8 cellular contexts compared by ENCODE assay signal in the genomic region with DNA sequence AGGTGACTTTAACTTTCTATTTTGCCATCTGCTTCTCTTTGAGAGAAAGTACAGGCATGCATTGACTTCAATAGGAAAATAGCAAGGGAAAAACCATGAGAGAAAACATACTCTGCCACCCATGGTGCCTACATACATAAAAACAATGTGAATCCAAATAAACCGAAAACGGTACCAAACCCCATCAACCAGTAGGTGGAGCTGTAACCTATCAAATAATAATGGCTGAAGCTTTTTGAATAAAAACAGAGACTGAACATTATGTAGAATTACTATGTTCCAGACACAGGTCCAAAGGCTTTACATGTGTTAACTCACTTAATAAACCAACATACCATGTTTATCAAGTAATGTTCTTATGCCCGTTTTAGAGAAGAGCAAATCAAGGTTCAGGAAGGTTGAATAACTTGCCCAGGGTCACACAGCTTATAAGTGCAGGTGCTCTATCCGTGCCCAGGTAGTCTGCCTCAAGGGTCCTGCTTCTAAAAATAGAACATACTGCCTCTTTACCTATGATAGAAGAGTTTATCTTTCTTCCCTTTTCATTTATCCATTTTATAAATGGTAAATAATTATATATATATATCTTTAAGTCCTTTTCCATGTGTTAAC.
DNase-seq lines count a peak whose midpoint lies in the region; ATAC-seq and TF ChIP-seq lines count a peak whose summit lies in the region.

No MANE protein-coding gene starts in this region.

- peaks cover 0 to 9% (median 0%) of the 10 kb centered on the region in 11 donors for H3K9me3 Mint-ChIP-seq in naive thymus-derived CD4-positive, alpha-beta T cell

- no peaks in the 10 kb centered on the region for H3K27me3 ChIP-seq in lung (ENCODE audit: control insufficient read depth, insufficient read depth)
- no peaks in the 10 kb centered on the region for H3K27me3 ChIP-seq in naive thymus-derived CD4-positive, alpha-beta T cell (ENCODE audit: control insufficient read depth in 2 of 2, insufficient read depth in 2 of 2, low read length in 2 of 2)

- TF ChIP-seq CTCF in AG09319 (IDR thresholded peaks at IDR 0.05; ENCODE audit: low read depth, low read length) (peak; percentile 77), lung (IDR thresholded peaks at IDR 0.05; ENCODE audit: control extremely low read depth, extremely low read depth) (peak; percentile 33)

- no peak overlapping the region for H3K4me3 ChIP-seq in lung
- H3K4me3 ChIP-seq in naive thymus-derived CD4-positive, alpha-beta T cell (ENCODE audit: low read length), result no peak overlapping the region

- no peaks in the 10 kb centered on the region for H3K36me3 ChIP-seq in lung (ENCODE audit: control insufficient read depth in 2 of 2, insufficient read depth in 2 of 2, low read length in 2 of 2)
- H3K36me3 ChIP-seq in naive thymus-derived CD4-positive, alpha-beta T cell (ENCODE audit: control insufficient read depth in 2 of 3, insufficient read depth in 3 of 3, low read length in 3 of 3), result no peaks in the 10 kb centered on the region

- no peaks in the 10 kb centered on the region for H3K4me1 ChIP-seq in lung (ENCODE audit: control insufficient read depth in 2 of 2, insufficient read depth in 2 of 2, low read length in 2 of 2)
- no peaks in the 10 kb centered on the region for H3K4me1 ChIP-seq in naive thymus-derived CD4-positive, alpha-beta T cell (ENCODE audit: control insufficient read depth in 2 of 2, insufficient read depth in 2 of 2, low read length in 2 of 2)

- H3K4me3 Mint-ChIP-seq in naive thymus-derived CD4-positive, alpha-beta T cell, result no peak overlapping the region

- no peak overlapping the region for H3K27ac ChIP-seq in lung (ENCODE audit: low read depth in 1 of 2, low read length in 1 of 2)
- H3K27ac ChIP-seq in naive thymus-derived CD4-positive, alpha-beta T cell (ENCODE audit: low read depth, low read length), result no peak overlapping the region

- no peaks in the 10 kb centered on the region for H3K4me1 Mint-ChIP-seq in naive thymus-derived CD4-positive, alpha-beta T cell

- intact Hi-C loops in naive thymus-derived CD4-positive, alpha-beta T cell (cut with micrococcal nuclease), result no loop called here

- 33 to 40% methylated on average over 4 of the region's 4 CpGs for WGBS in lung, 2 donors

- no peaks in the 10 kb centered on the region for H3K9me3 ChIP-seq in lung (ENCODE audit: control insufficient read depth in 2 of 2, insufficient read depth in 1 of 2, low read length in 1 of 2)
- no peaks in the 10 kb centered on the region for H3K9me3 ChIP-seq in naive thymus-derived CD4-positive, alpha-beta T cell (ENCODE audit: control insufficient read depth in 2 of 3, low read length in 3 of 3)

- POLR2A ChIA-PET in naive thymus-derived CD4-positive, alpha-beta T cell (lab: Charles Lee), result no interaction called here

- peak; percentile 15 for DNase-seq in AG09319 (ENCODE audit: extremely low read depth, low read depth)
- peak; percentile 84 for DNase-seq in NCI-H748 (lab: John Stamatoyannopoulos, UW; ENCODE audit: unreplicated experiment)
- DNase-seq in cerebellum (ENCODE audit: low spot score), result peak; percentile 39
- DNase-seq in lung (ENCODE audit: low spot score), result no peak
- no peak for DNase-seq in naive thymus-derived CD4-positive, alpha-beta T cell

- no peaks in the 10 kb centered on the region for H3K27me3 Mint-ChIP-seq in naive thymus-derived CD4-positive, alpha-beta T cell

- peak; percentile 61 for ATAC-seq in GM18498 (IDR thresholded peaks at IDR 0.05; ENCODE audit: unreplicated experiment)
- ATAC-seq in HG03439 (IDR thresholded peaks at IDR 0.05; ENCODE audit: unreplicated experiment), result peak; percentile 55
- ATAC-seq in lung (ENCODE audit: insufficient read depth, low FRiP score), result no peak
- no peak for ATAC-seq in GM19324 (IDR thresholded peaks at IDR 0.05; ENCODE audit: low FRiP score, unreplicated experiment)
- no peak for ATAC-seq in naive thymus-derived CD4-positive, alpha-beta T cell

- H3K36me3 Mint-ChIP-seq in naive thymus-derived CD4-positive, alpha-beta T cell, result no peaks in the 10 kb centered on the region

- CTCF ChIA-PET in naive thymus-derived CD4-positive, alpha-beta T cell (lab: Charles Lee), result interaction anchor here (1.3 kb wide), 2 partner anchors 11 to 80 kb away, joined by 3 to 4 read pairs; no protein-coding TSS in a partner anchor

- H3K27ac Mint-ChIP-seq in naive thymus-derived CD4-positive, alpha-beta T cell, result no peak overlapping the region

Comparison
In these comparisons a context has a peak if more than half of its experiments do, and no peak if none do; other contexts are left out.
1. DNase-seq: peak in AG09319 (single experiment), NCI-H748 (single experiment) and cerebellum (single experiment); none in lung (single experiment) and naive thymus-derived CD4-positive, alpha-beta T cell (0 of 9).
2. ATAC-seq: peak in GM18498 (single experiment) and HG03439 (single experiment); none in lung (single experiment), GM19324 (single experiment) and naive thymus-derived CD4-positive, alpha-beta T cell (single experiment).